In genomic region chr17:43917348-43918025, GRCh38 we compare ENCODE assay signal across 8 cellular contexts. TPM values are rescaled to one million over a fixed set of nuclear protein-coding genes. Genes with fewer than 3 reads are reported as not detected.
DNase-seq lines count a peak whose midpoint lies in the region; ATAC-seq and TF ChIP-seq lines count a peak whose summit lies in the region.

No MANE protein-coding gene starts in this region.

- H3K27me3 Mint-ChIP-seq in osteocyte (ENCODE audit: unreplicated experiment): peaks cover 26% of the 10 kb centered on the region

- no peak overlapping the region for H3K4me3 Mint-ChIP-seq in osteocyte (ENCODE audit: unreplicated experiment)

- no peaks in the 10 kb centered on the region for H3K36me3 Mint-ChIP-seq in osteocyte (ENCODE audit: unreplicated experiment)

- no peak overlapping the region for H3K27ac Mint-ChIP-seq in osteocyte (ENCODE audit: unreplicated experiment)

- no peak overlapping the region for H3K4me3 ChIP-seq in fibroblast of mammary gland (ENCODE audit: control insufficient read depth, low read depth, low read length)

- peak; percentile 66 for ATAC-seq in HG02588 (IDR thresholded peaks at IDR 0.05; ENCODE audit: unreplicated experiment)

- DNase-seq in AML-193 (lab: John Stamatoyannopoulos, UW) (peak; percentile 57 to 63), fibroblast of mammary gland (ENCODE audit: low read depth) (peak; percentile 27), osteocyte (ENCODE audit: extremely low spot score, unreplicated experiment) (no peak), NCI-H2227 treated with DMSO at 0.1 percent for 48 hours (lab: John Stamatoyannopoulos, UW) (no peak), HK-2 (ENCODE audit: unreplicated experiment) (no peak), DMS153 treated with DMSO at 0.1 percent for 48 hours (lab: John Stamatoyannopoulos, UW; ENCODE audit: unreplicated experiment) (no peak)
- peak; percentile 52 for DNase-seq in activated CD8-positive, alpha-beta memory T cell treated with anti-CD3 and anti-CD28 coated beads, Interleukin-2, amount 50 U/mL, for 4 hours

- H3K4me1 Mint-ChIP-seq in osteocyte (ENCODE audit: unreplicated experiment): no peaks in the 10 kb centered on the region

- TF ChIP-seq CTCF in fibroblast of mammary gland (conservative IDR thresholded peaks at IDR 0.05; ENCODE audit: control insufficient read depth, insufficient read depth, low read depth, low read length) (peak; percentile 50), osteocyte (IDR thresholded peaks at IDR 0.05) (peak; percentile 30)

- no peaks in the 10 kb centered on the region for H3K9me3 Mint-ChIP-seq in osteocyte (ENCODE audit: unreplicated experiment)

RNA-seq across cellular contexts. Expression of gene MPP2, which starts 10.2 kb away (rescaled TPM):
- 3.5 and 4.4 TPM in 2 replicates for total RNA-seq in osteocyte

RNA-seq across cellular contexts. Expression of gene PPY, which starts 24.8 kb away (rescaled TPM):
- not detected in 2 replicates for total RNA-seq in osteocyte

RNA-seq across cellular contexts. Expression of gene PYY, which starts 36.3 kb away (rescaled TPM):
- not detected in 2 replicates for total RNA-seq in osteocyte

Comparison
In these comparisons a context has a peak if more than half of its experiments do, and no peak if none do; other contexts are left out.
1. DNase-seq: peak in AML-193 (2 of 2), activated CD8-positive, alpha-beta memory T cell treated with anti-CD3 and anti-CD28 coated beads, Interleukin-2, amount 50 U/mL, for 4 hours (single experiment) and fibroblast of mammary gland (single experiment); none in osteocyte (single experiment), NCI-H2227 treated with DMSO at 0.1 percent for 48 hours (single experiment), HK-2 (single experiment) and DMS153 treated with DMSO at 0.1 percent for 48 hours (single experiment).